In genomic region chr1:36155560-36156328, GRCh38 we compare ENCODE assay signal across 1 cellular context.
TF ChIP-seq lines count a peak whose summit lies in the region.

Gene MAP7D1 (plus strand): TSS chr1:36156160. CDS start chr1:36156418, 258 bp downstream.

TF ChIP-seq in K562, 482 proteins besides CTCF, POLR2A, EP300 and RAD21 (continued from another document and continues in another):
- TF ChIP-seq ZNF518B (CRISPR knock-in tag; IDR thresholded peaks at IDR 0.05) (no peak), ZNF165 (CRISPR knock-in tag; IDR thresholded peaks at IDR 0.05; ENCODE audit: borderline replicate concordance) (no peak), THRAP3 (IDR thresholded peaks at IDR 0.05; ENCODE audit: borderline replicate concordance) (no peak), KDM2B (CRISPR knock-in tag; IDR thresholded peaks at IDR 0.05) (no peak), TRIM25 (IDR thresholded peaks at IDR 0.05; ENCODE audit: borderline replicate concordance) (no peak), ZNF174 (CRISPR knock-in tag; IDR thresholded peaks at IDR 0.05) (no peak), CEBPZ (IDR thresholded peaks at IDR 0.05; ENCODE audit: borderline replicate concordance, low read depth, low read length) (no peak), ZNF780A (CRISPR knock-in tag; IDR thresholded peaks at IDR 0.05) (no peak), MCM5 (IDR thresholded peaks at IDR 0.05; ENCODE audit: low read depth) (no peak), NCOA2 (IDR thresholded peaks at IDR 0.05; ENCODE audit: partially characterized antibody in 2 of 2) (no peak), YY1 (IDR thresholded peaks at IDR 0.05; ENCODE audit: borderline replicate concordance in 1 of 3, control insufficient read depth in 1 of 3, extremely low read depth in 1 of 3, insufficient read depth in 3 of 3, insufficient read length in 1 of 3, insufficient replicate concordance in 2 of 3, low read depth in 1 of 3, low read length in 2 of 3) (peak in 1 of 3 experiments; percentile 39), FOXA3 (CRISPR knock-in tag; conservative IDR thresholded peaks at IDR 0.05 in 1 of 2, IDR thresholded peaks at IDR 0.05 in 1 of 2) (no peak), SMARCA5 (IDR thresholded peaks at IDR 0.05) (no peak), RBBP5 (IDR thresholded peaks at IDR 0.05; ENCODE audit: borderline replicate concordance, insufficient read depth, low read length, poor library complexity, severe bottlenecking) (no peak), ARID2 (IDR thresholded peaks at IDR 0.05) (no peak), CBFA2T2 (conservative IDR thresholded peaks at IDR 0.05) (no peak), MLX (CRISPR knock-in tag; conservative IDR thresholded peaks at IDR 0.05) (no peak), TFAM (CRISPR knock-in tag; conservative IDR thresholded peaks at IDR 0.05) (no peak), HDGF (IDR thresholded peaks at IDR 0.05) (no peak), PPARD (CRISPR knock-in tag; IDR thresholded peaks at IDR 0.05) (no peak), MTA1 (IDR thresholded peaks at IDR 0.05; ENCODE audit: borderline replicate concordance) (no peak; the same call in 1 of the 2 replicates), BDP1 (IDR thresholded peaks at IDR 0.05; ENCODE audit: insufficient read depth, insufficient read length) (no peak), E2F8 (IDR thresholded peaks at IDR 0.05; ENCODE audit: low read depth, partially characterized antibody) (no peak), ZBTB40 (IDR thresholded peaks at IDR 0.05) (0 out of 2 replicates have a peak, but pooled peaks have one; percentile 9), ZBTB40 (CRISPR knock-in tag; IDR thresholded peaks at IDR 0.05) (no peak), ZNF384 (IDR thresholded peaks at IDR 0.05; ENCODE audit: low read depth, low read length) (no peak), HSF4 (CRISPR knock-in tag; IDR thresholded peaks at IDR 0.05; ENCODE audit: borderline replicate concordance) (no peak), ZNF561 (CRISPR knock-in tag; conservative IDR thresholded peaks at IDR 0.05) (no peak), IRF9 (tag; IDR thresholded peaks at IDR 0.05) (no peak), EZH2 (IDR thresholded peaks at IDR 0.05; ENCODE audit: borderline replicate concordance, low read depth, low read length) (no peak), NFE2 (IDR thresholded peaks at IDR 0.05; ENCODE audit: low read depth) (no peak), CHCHD3 (CRISPR knock-in tag; IDR thresholded peaks at IDR 0.05) (peak; percentile 84), MLLT1 (IDR thresholded peaks at IDR 0.05) (no peak), PCBP1 (IDR thresholded peaks at IDR 0.05; ENCODE audit: low read depth, low read length, poor library complexity, severe bottlenecking) (peak; percentile 58)
